In the genomic region with DNA sequence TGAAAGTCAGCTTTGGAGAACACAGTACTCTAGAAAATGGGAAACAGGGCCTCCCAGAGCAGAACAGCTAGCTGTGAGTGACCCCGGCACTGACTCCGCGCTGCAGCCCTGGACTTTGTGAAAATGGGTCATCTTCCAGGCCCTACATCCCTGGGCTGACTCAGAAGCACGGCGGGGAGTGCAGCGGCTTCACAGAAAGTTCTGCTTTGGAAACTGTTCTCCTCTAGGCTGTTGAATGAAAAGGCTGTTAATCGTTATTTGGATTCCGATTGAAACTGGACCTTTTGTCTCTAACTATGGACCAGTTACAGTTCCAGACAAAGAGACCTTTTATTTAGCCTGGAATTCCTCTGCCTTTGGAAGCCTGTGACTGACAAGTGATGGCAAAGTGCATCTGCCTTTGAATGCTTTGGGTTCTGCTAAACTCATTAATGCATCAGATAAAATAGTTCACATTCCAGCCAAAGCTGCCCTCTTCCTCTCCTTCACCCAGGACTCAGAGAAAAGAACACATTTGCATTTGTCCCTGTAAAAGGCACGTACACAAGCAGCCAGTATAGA, we compare ENCODE assay signal across 11 cellular contexts.
A peak's percentile ranks its signal among the peaks of the same experiment; 100 is the strongest.
DNase-seq lines count a peak whose midpoint lies in the region; ATAC-seq, FAIRE-seq and TF ChIP-seq lines count a peak whose summit lies in the region.
"Had no signal": no experiment of that assay in that cellular context is flagged by ENCODE, and none has a peak within 500 bp of the region (broad histone marks: within the 10 kb centered on the region; RNA-seq: fewer than 3 reads in every experiment).

No MANE protein-coding gene starts in this region.

- peak; percentile 73 for DNase-seq in COLO829 (ENCODE audit: low spot score)
- DNase-seq in anterior cingulate cortex (lab: John Stamatoyannopoulos, UW), result peak in 50 of 58 donors; percentile 10 to 83 (median 44)
- peak; percentile 58 for DNase-seq in left cardiac atrium
- peak in 1 of 6 donors; percentile 26 for DNase-seq in pancreas
- DNase-seq in CD4-positive, alpha-beta memory T cell, result no peak
- DNase-seq in NCI-H748 treated with DMSO at 0.1 percent for 48 hours (lab: John Stamatoyannopoulos, UW), result no peak
- no peak for DNase-seq in NCI-H524 (lab: John Stamatoyannopoulos, UW)
- DNase-seq: NCI-H1436 treated with DMSO at 0.1 percent for 48 hours, T-helper 2 cell had no signal

- no peak overlapping the region for H3K27ac Mint-ChIP-seq in CD4-positive, alpha-beta memory T cell

- no peaks in the 10 kb centered on the region for H3K36me3 ChIP-seq in pancreas
- no peaks in the 10 kb centered on the region for H3K36me3 ChIP-seq in CD4-positive, alpha-beta memory T cell (ENCODE audit: insufficient read depth, low read length)
- H3K36me3 ChIP-seq: BLaER1 had no signal

- intact Hi-C loops in left cardiac atrium (cut with DNase I), result no loop called here
- intact Hi-C loops in pancreas (cut with DNase I), result no loop called here
- intact Hi-C loops in CD4-positive, alpha-beta memory T cell (cut with micrococcal nuclease), result no loop called here

- TF ChIP-seq CTCF in pancreas (IDR thresholded peaks at IDR 0.05), result no peak

- ATAC-seq in left cardiac atrium (peak; percentile 73 to 85), pancreas (peak; percentile 18 to 51 (median 38)), HG02973 (IDR thresholded peaks at IDR 0.05; ENCODE audit: unreplicated experiment) (no peak)

- no peak for FAIRE-seq in pancreas (lab: Jason Lieb, UNC)

- no peaks in the 10 kb centered on the region for H3K4me1 Mint-ChIP-seq in CD4-positive, alpha-beta memory T cell

- H3K27me3 Mint-ChIP-seq in CD4-positive, alpha-beta memory T cell, result no peaks in the 10 kb centered on the region

- H3K36me3 Mint-ChIP-seq in CD4-positive, alpha-beta memory T cell, result peaks cover 0 to 11% of the 10 kb centered on the region in 2 donors

- no peak overlapping the region for H3K4me3 ChIP-seq in pancreas
- no peak overlapping the region for H3K4me3 ChIP-seq in CD4-positive, alpha-beta memory T cell (ENCODE audit: low read length in 2 of 2)
- H3K4me3 ChIP-seq: BLaER1 had no signal

- no peak overlapping the region for H3K4me3 Mint-ChIP-seq in CD4-positive, alpha-beta memory T cell

- H3K9me3 Mint-ChIP-seq in CD4-positive, alpha-beta memory T cell, result no peaks in the 10 kb centered on the region

- H3K27ac ChIP-seq in pancreas, result peak overlapping the region in 2 of 4 donors; percentile 30 to 86
- H3K27ac ChIP-seq in CD4-positive, alpha-beta memory T cell (ENCODE audit: low read depth, low read length), result no peak overlapping the region
- H3K27ac ChIP-seq: BLaER1 had no signal

- POLR2A ChIA-PET in CD4-positive, alpha-beta memory T cell (lab: Charles Lee; ENCODE audit: partially characterized antibody), result no interaction called here

- 61 to 62% methylated on average over 9 of the region's 9 CpGs for WGBS in pancreas, 2 donors

- CTCF ChIA-PET in CD4-positive, alpha-beta memory T cell (lab: Charles Lee; ENCODE audit: partially characterized antibody), result no interaction called here

- H3K9me3 ChIP-seq in pancreas, result no peaks in the 10 kb centered on the region
- no peaks in the 10 kb centered on the region for H3K9me3 ChIP-seq in CD4-positive, alpha-beta memory T cell (ENCODE audit: control insufficient read depth in 1 of 2, low read length in 2 of 2)
- H3K9me3 ChIP-seq: BLaER1 had no signal

- no peaks in the 10 kb centered on the region for H3K27me3 ChIP-seq in pancreas
- no peaks in the 10 kb centered on the region for H3K27me3 ChIP-seq in CD4-positive, alpha-beta memory T cell (ENCODE audit: insufficient read depth, low read length)
- H3K27me3 ChIP-seq: BLaER1 had no signal

- H3K4me1 ChIP-seq in pancreas, result peaks cover 0 to 16% (median 6%) of the 10 kb centered on the region in 3 donors
- no peaks in the 10 kb centered on the region for H3K4me1 ChIP-seq in CD4-positive, alpha-beta memory T cell (ENCODE audit: insufficient read depth, low read length)
- H3K4me1 ChIP-seq: BLaER1 had no signal

Comparison
In these comparisons a context has a peak if more than half of its experiments do, and no peak if none do; other contexts are left out.
1. DNase-seq: peak in COLO829 (single experiment), anterior cingulate cortex (50 of 58) and left cardiac atrium (single experiment); none in CD4-positive, alpha-beta memory T cell (0 of 5), NCI-H748 treated with DMSO at 0.1 percent for 48 hours (single experiment) and NCI-H524 (0 of 2).